In genomic region chr14:33467967-33468366, GRCh38 we compare ENCODE assay signal across 33 cellular contexts.
"Had no signal": no experiment of that assay in that cellular context is flagged by ENCODE, and none has a peak within 500 bp of the region (broad histone marks: within the 10 kb centered on the region; RNA-seq: fewer than 3 reads in every experiment).

No MANE protein-coding gene starts in this region.

- H3K27me3 Mint-ChIP-seq: activated B cell treated with CpG ODN at 0.5 μM for 24 hours; activated CD4-positive, alpha-beta memory T cell treated with anti-CD3 and anti-CD28 coated beads for 36 hours; activated CD4-positive, alpha-beta T cell treated with anti-CD3 and anti-CD28 coated beads, Interleukin-2, amount 10 ng/mL, durations not matched to agents 24 days and 14 days; activated CD8-positive, alpha-beta T cell treated with anti-CD3 and anti-CD28 coated beads for 36 hours; activated T-helper 17 cell treated with anti-CD3 and anti-CD28 coated beads, Interleukin-2, amount 50 U/mL, for 72 hours had no signal

- H3K4me1 Mint-ChIP-seq: activated B cell treated with CpG ODN at 0.5 μM for 24 hours; activated CD4-positive, alpha-beta T cell treated with anti-CD3 and anti-CD28 coated beads, Interleukin-2, amount 10 ng/mL, durations not matched to agents 24 days and 14 days; activated naive CD8-positive, alpha-beta T cell treated with anti-CD3 and anti-CD28 coated beads for 36 hours; activated T-helper 17 cell treated with anti-CD3 and anti-CD28 coated beads, Interleukin-2, amount 50 U/mL, for 72 hours had no signal

- H3K9me3 Mint-ChIP-seq: activated B cell treated with CpG ODN at 0.5 μM for 24 hours; activated CD4-positive, alpha-beta memory T cell treated with anti-CD3 and anti-CD28 coated beads for 36 hours; activated CD4-positive, alpha-beta T cell treated with anti-CD3 and anti-CD28 coated beads, Interleukin-2, amount 10 ng/mL, durations not matched to agents 24 days and 14 days; activated CD8-positive, alpha-beta T cell treated with anti-CD3 and anti-CD28 coated beads for 36 hours; activated naive CD4-positive, alpha-beta T cell treated with anti-CD3 and anti-CD28 coated beads for 36 hours; activated naive CD4-positive, alpha-beta T cell treated with anti-CD3 and anti-CD28 coated beads, Interleukin-2, amount 50 U/mL, for 72 hours; activated naive CD8-positive, alpha-beta T cell treated with anti-CD3 and anti-CD28 coated beads for 36 hours; activated T-cell treated with anti-CD3 and anti-CD28 coated beads, Interleukin-2, amount 50 U/mL, for 4 hours; activated T-cell treated with anti-CD3 and anti-CD28 coated beads, Interleukin-2, amount 50 U/mL, for 72 hours; activated T-helper 1 cell treated with anti-CD3 and anti-CD28 coated beads, Interleukin-12 subunit alpha, Interleukin-12 subunit beta, Interleukin-2, Interleukin-4 antibody, amounts not matched to agents 30 ng/mL and 10 ng/mL and 1 ng/mL, durations not matched to agents 14 hours and 24 hours and 36 hours; activated T-helper 17 cell treated with anti-CD3 and anti-CD28 coated beads, Interleukin-2, amount 50 U/mL, for 72 hours; T-helper 2 cell treated with Interferon-gamma antibody and Interleukin-4, amounts not matched to agents 5 μg/mL and 100 μg/mL, for 36 hours had no signal

- H3K27me3 ChIP-seq: adrenal gland, body of pancreas, brain microvascular endothelial cell, breast epithelium had no signal

- H3K27ac Mint-ChIP-seq: activated B cell treated with CpG ODN at 0.5 μM for 24 hours; activated CD4-positive, alpha-beta memory T cell treated with anti-CD3 and anti-CD28 coated beads for 36 hours; activated CD4-positive, alpha-beta T cell treated with anti-CD3 and anti-CD28 coated beads, Interleukin-2, amount 10 ng/mL, durations not matched to agents 24 days and 14 days; activated CD8-positive, alpha-beta T cell treated with anti-CD3 and anti-CD28 coated beads for 36 hours; activated naive CD4-positive, alpha-beta T cell treated with anti-CD3 and anti-CD28 coated beads for 36 hours; activated naive CD4-positive, alpha-beta T cell treated with anti-CD3 and anti-CD28 coated beads, Interleukin-2, amount 50 U/mL, for 72 hours; activated naive CD8-positive, alpha-beta T cell treated with anti-CD3 and anti-CD28 coated beads for 36 hours; activated T-cell treated with anti-CD3 and anti-CD28 coated beads, Interleukin-2, amount 50 U/mL, for 72 hours; activated T-helper 1 cell treated with anti-CD3 and anti-CD28 coated beads, Interleukin-12 subunit alpha, Interleukin-12 subunit beta, Interleukin-2, Interleukin-4 antibody, amounts not matched to agents 30 ng/mL and 10 ng/mL and 1 ng/mL, durations not matched to agents 14 hours and 24 hours and 36 hours; activated T-helper 17 cell treated with anti-CD3 and anti-CD28 coated beads, Interleukin-2, amount 50 U/mL, for 72 hours; T-helper 2 cell treated with Interferon-gamma antibody and Interleukin-4, amounts not matched to agents 5 μg/mL and 100 μg/mL, for 36 hours had no signal

- H3K4me3 Mint-ChIP-seq: activated B cell treated with CpG ODN at 0.5 μM for 24 hours; activated CD4-positive, alpha-beta memory T cell treated with anti-CD3 and anti-CD28 coated beads for 36 hours; activated CD4-positive, alpha-beta T cell treated with anti-CD3 and anti-CD28 coated beads, Interleukin-2, amount 10 ng/mL, durations not matched to agents 24 days and 14 days; activated CD8-positive, alpha-beta T cell treated with anti-CD3 and anti-CD28 coated beads for 36 hours; activated naive CD4-positive, alpha-beta T cell treated with anti-CD3 and anti-CD28 coated beads for 36 hours; activated naive CD8-positive, alpha-beta T cell treated with anti-CD3 and anti-CD28 coated beads for 36 hours; activated T-cell treated with anti-CD3 and anti-CD28 coated beads, Interleukin-2, amount 50 U/mL, for 4 hours; activated T-cell treated with anti-CD3 and anti-CD28 coated beads, Interleukin-2, amount 50 U/mL, for 72 hours; activated T-helper 1 cell treated with anti-CD3 and anti-CD28 coated beads, Interleukin-12 subunit alpha, Interleukin-12 subunit beta, Interleukin-2, Interleukin-4 antibody, amounts not matched to agents 30 ng/mL and 10 ng/mL and 1 ng/mL, durations not matched to agents 14 hours and 24 hours and 36 hours; activated T-helper 17 cell treated with anti-CD3 and anti-CD28 coated beads, Interleukin-2, amount 50 U/mL, for 72 hours; T-helper 2 cell treated with Interferon-gamma antibody and Interleukin-4, amounts not matched to agents 5 μg/mL and 100 μg/mL, for 36 hours had no signal

- H3K36me3 ChIP-seq: adrenal gland, brain microvascular endothelial cell, breast epithelium had no signal

- H3K27ac ChIP-seq: adrenal gland, body of pancreas, brain microvascular endothelial cell, breast epithelium, VCaP had no signal

- DNase-seq: activated B cell treated with CpG ODN at 0.5 μM for 24 hours; activated CD4-positive, alpha-beta memory T cell treated with anti-CD3 and anti-CD28 coated beads for 36 hours; activated CD4-positive, alpha-beta T cell treated with anti-CD3 and anti-CD28 coated beads for 4 hours; activated CD4-positive, alpha-beta T cell treated with anti-CD3 and anti-CD28 coated beads, Interleukin-2, amount 10 ng/mL, durations not matched to agents 24 days and 14 days; activated CD4-positive, alpha-beta T cell treated with anti-CD3 and anti-CD28 coated beads, Interleukin-2, amount 50 U/mL, for 1 hour; activated CD4-positive, alpha-beta T cell treated with anti-CD3 and anti-CD28 coated beads, Interleukin-2, amount 50 U/mL, for 4 hours; activated CD4-positive, CD25-positive, alpha-beta regulatory T cell treated with anti-CD3 and anti-CD28 coated beads, Interleukin-2, amount 50 U/mL, for 72 hours; activated CD8-positive, alpha-beta memory T cell treated with anti-CD3 and anti-CD28 coated beads, Interleukin-2, amount 50 U/mL, for 4 hours; activated CD8-positive, alpha-beta T cell treated with anti-CD3 and anti-CD28 coated beads for 36 hours; activated effector memory CD4-positive, alpha-beta T cell treated with anti-CD3 and anti-CD28 coated beads, Interleukin-2, amount 50 U/mL, for 16 hours; activated gamma-delta T cell treated with Interleukin-2 at 50 U/mL for 16 hours; activated naive CD4-positive, alpha-beta T cell; activated naive CD4-positive, alpha-beta T cell treated with anti-CD3 and anti-CD28 coated beads for 36 hours; activated naive CD4-positive, alpha-beta T cell treated with anti-CD3 and anti-CD28 coated beads, Interleukin-2, amount 50 U/mL, for 16 hours; activated naive CD8-positive, alpha-beta T cell treated with anti-CD3 and anti-CD28 coated beads for 36 hours; activated T-cell treated with anti-CD3 and anti-CD28 coated beads for 4 hours; activated T-cell treated with anti-CD3 and anti-CD28 coated beads, Interleukin-2, amount 50 U/mL, for 1 hour; activated T-cell treated with anti-CD3 and anti-CD28 coated beads, Interleukin-2, amount 50 U/mL, for 4 hours; activated T-cell treated with anti-CD3 and anti-CD28 coated beads, Interleukin-2, amount 50 U/mL, for 72 hours; adrenal gland; amniotic stem cell; aorta; body of pancreas; brain microvascular endothelial cell; central memory CD4-positive, alpha-beta T cell; T-helper 2 cell; T-helper 9 cell had no signal

- H3K4me3 ChIP-seq: adrenal gland, body of pancreas, breast epithelium had no signal

- ATAC-seq: activated CD8-positive, alpha-beta T cell treated with anti-CD3 and anti-CD28 coated beads for 36 hours; activated naive CD4-positive, alpha-beta T cell treated with anti-CD3 and anti-CD28 coated beads, Interleukin-2, amount 50 U/mL, for 72 hours; activated T-cell treated with anti-CD3 and anti-CD28 coated beads, Interleukin-2, amount 50 U/mL, for 4 hours; activated T-cell treated with anti-CD3 and anti-CD28 coated beads, Interleukin-2, amount 50 U/mL, for 72 hours; activated T-helper 17 cell treated with anti-CD3 and anti-CD28 coated beads, Interleukin-2, amount 50 U/mL, for 72 hours; body of pancreas had no signal

- H3K4me1 ChIP-seq: adrenal gland, body of pancreas, breast epithelium had no signal

- H3K9me3 ChIP-seq: adrenal gland, body of pancreas, breast epithelium had no signal

- H3K36me3 Mint-ChIP-seq: activated CD4-positive, alpha-beta memory T cell treated with anti-CD3 and anti-CD28 coated beads for 36 hours; activated naive CD4-positive, alpha-beta T cell treated with anti-CD3 and anti-CD28 coated beads, Interleukin-2, amount 50 U/mL, for 72 hours; activated naive CD8-positive, alpha-beta T cell treated with anti-CD3 and anti-CD28 coated beads for 36 hours had no signal
